In the genomic region with DNA sequence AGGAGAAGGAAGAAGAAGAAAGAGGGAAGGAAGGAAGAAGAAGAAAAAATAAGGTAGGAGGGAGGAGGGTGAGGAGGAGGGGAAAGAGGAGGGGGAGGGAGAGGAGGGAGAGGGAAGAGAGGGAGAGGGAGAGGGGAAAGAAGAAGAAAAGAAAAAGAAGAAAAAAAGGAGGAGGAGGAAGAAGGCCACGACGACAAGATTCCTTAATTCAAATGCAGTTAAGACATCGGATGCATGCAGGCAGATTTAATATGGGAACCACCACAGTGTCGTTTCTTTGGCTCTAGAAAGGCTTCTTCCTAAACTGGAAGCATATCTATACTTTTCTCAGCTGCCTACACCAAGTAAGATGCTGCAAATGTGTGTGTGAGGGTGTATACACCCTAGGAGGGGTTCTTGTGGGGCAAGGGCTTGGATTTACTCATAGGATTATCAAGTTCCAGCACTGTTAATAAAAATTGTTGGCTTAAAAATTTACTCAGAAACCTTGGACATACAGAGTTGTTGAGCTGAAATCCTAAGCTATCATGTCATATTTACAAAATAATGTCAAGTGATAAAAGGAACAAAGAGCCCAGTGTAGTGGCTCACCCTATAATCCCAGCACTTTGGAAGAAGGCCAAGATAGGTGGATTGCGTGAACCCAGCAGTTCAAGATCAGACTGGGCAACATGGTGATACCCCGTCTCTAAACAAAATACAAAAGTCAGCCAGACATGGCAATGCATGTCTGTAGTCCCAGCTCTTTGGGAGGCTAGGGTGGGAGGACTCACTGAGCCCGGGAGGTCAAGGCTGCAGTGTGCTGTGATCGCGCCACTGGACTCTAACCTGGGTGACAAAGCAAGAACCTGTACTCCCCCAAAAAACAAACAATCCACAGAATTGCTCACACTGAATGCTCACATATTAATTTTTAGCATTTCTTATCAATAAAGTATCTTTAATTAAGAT, we compare ENCODE assay signal across 23 cellular contexts.
DNase-seq lines count a peak whose midpoint lies in the region; ATAC-seq, FAIRE-seq and TF ChIP-seq lines count a peak whose summit lies in the region.
"Had no signal": no experiment of that assay in that cellular context is flagged by ENCODE, and none has a peak within 500 bp of the region (broad histone marks: within the 10 kb centered on the region; RNA-seq: fewer than 3 reads in every experiment).

No MANE protein-coding gene starts in this region.

- H3K27me3 Mint-ChIP-seq in activated T-cell treated with anti-CD3 and anti-CD28 coated beads, Interleukin-2, amount 50 U/mL, for 24 hours: no peaks in the 10 kb centered on the region
- no peaks in the 10 kb centered on the region for H3K27me3 Mint-ChIP-seq in activated T-cell treated with anti-CD3 and anti-CD28 coated beads, Interleukin-2, amount 50 U/mL, for 4 hours (ENCODE audit: low read depth)
- H3K27me3 Mint-ChIP-seq: activated CD4-positive, alpha-beta T cell treated with anti-CD3 and anti-CD28 coated beads, Interleukin-2, amount 10 ng/mL, durations not matched to agents 24 days and 14 days; activated naive CD4-positive, alpha-beta T cell treated with anti-CD3 and anti-CD28 coated beads, Interleukin-2, amount 10 ng/mL, durations not matched to agents 7 days and 5 days had no signal

- no peaks in the 10 kb centered on the region for H3K9me3 ChIP-seq in PC-3 (ENCODE audit: low read length)
- no peaks in the 10 kb centered on the region for H3K9me3 ChIP-seq in keratinocyte (ENCODE audit: control insufficient read depth, low read depth, low read length)
- H3K9me3 ChIP-seq in transverse colon: no peaks in the 10 kb centered on the region
- no peaks in the 10 kb centered on the region for H3K9me3 ChIP-seq in gastroesophageal sphincter
- H3K9me3 ChIP-seq: thyroid gland had no signal

- no peak overlapping the region for H3K4me3 Mint-ChIP-seq in activated T-cell treated with anti-CD3 and anti-CD28 coated beads, Interleukin-2, amount 50 U/mL, for 24 hours
- H3K4me3 Mint-ChIP-seq in activated T-cell treated with anti-CD3 and anti-CD28 coated beads, Interleukin-2, amount 50 U/mL, for 4 hours: no peak overlapping the region
- H3K4me3 Mint-ChIP-seq: activated CD4-positive, alpha-beta T cell treated with anti-CD3 and anti-CD28 coated beads, Interleukin-2, amount 10 ng/mL, durations not matched to agents 24 days and 14 days; activated naive CD4-positive, alpha-beta T cell treated with anti-CD3 and anti-CD28 coated beads, Interleukin-2, amount 10 ng/mL, durations not matched to agents 7 days and 5 days; neural progenitor cell had no signal

- peak; percentile 13 for FAIRE-seq in keratinocyte (lab: Jason Lieb, UNC)
- FAIRE-seq: endothelial cell of umbilical vein, RCC 7860 had no signal

- H3K4me3 ChIP-seq in PC-3 (ENCODE audit: low read length) (no peak overlapping the region), keratinocyte (ENCODE audit: control insufficient read depth in 2 of 3, extremely low read depth in 1 of 3, insufficient read depth in 2 of 3, low read depth in 1 of 3, low read length in 3 of 3) (no peak overlapping the region), transverse colon (no peak overlapping the region), gastroesophageal sphincter (no peak overlapping the region)
- H3K4me3 ChIP-seq: neural progenitor cell, thyroid gland had no signal

- dilution Hi-C loops in keratinocyte (cut with MboI; ENCODE audit: extremely low pct_ligation_motif_present, low sequenced_read_pairs): no loop called here

- no peak for DNase-seq in activated T-cell treated with anti-CD3 and anti-CD28 coated beads, Interleukin-2, amount 50 U/mL, for 24 hours
- DNase-seq in activated T-cell treated with anti-CD3 and anti-CD28 coated beads, Interleukin-2, amount 50 U/mL, for 4 hours: no peak
- DNase-seq in PC-3: peak; percentile 71
- no peak for DNase-seq in keratinocyte (ENCODE audit: low read depth, low spot score)
- DNase-seq in transverse colon: peak; percentile 20
- DNase-seq in activated T-cell treated with anti-CD3 and anti-CD28 coated beads, Interleukin-2, amount 50 U/mL, for 48 hours: no peak
- DNase-seq: ACHN; activated CD4-positive, alpha-beta T cell treated with anti-CD3 and anti-CD28 coated beads, Interleukin-2, amount 10 ng/mL, durations not matched to agents 24 days and 14 days; activated naive CD4-positive, alpha-beta T cell treated with anti-CD3 and anti-CD28 coated beads, Interleukin-2, amount 10 ng/mL, durations not matched to agents 7 days and 5 days; cortex of kidney; DND-41; foreskin fibroblast; GOT3; KBM-7; midbrain; NCI-H2081 treated with DMSO at 0.1 percent for 48 hours; stimulated activated CD4-positive, alpha-beta T cell treated with anti-CD3 and anti-CD28 coated beads, Interleukin-12 subunit alpha, Interleukin-12 subunit beta, amount 100 ng/mL, for 4 hours; thyroid gland had no signal

- POLR2A ChIA-PET in PC-3 (lab: Charles Lee; ENCODE audit: unreplicated experiment): interaction anchor here (0.6 kb wide), 2 partner anchors 75 to 439 kb away, joined by 3 read pairs; no protein-coding TSS in a partner anchor

- H3K4me2 ChIP-seq in PC-3 (ENCODE audit: low read length): no peak overlapping the region
- no peak overlapping the region for H3K4me2 ChIP-seq in keratinocyte (ENCODE audit: control insufficient read depth, extremely low read depth, insufficient read depth, low read depth, low read length)
- H3K4me2 ChIP-seq: neural progenitor cell had no signal

- intact Hi-C loops in PC-3 (cut with micrococcal nuclease) (no loop called here), transverse colon (cut with DNase I; ENCODE audit: low total_unique reads) (no loop called here)

- BruUV-seq in PC-3 (replicated peaks; lab: Mats Ljungman, UMichigan): no TSS peak

- no peaks in the 10 kb centered on the region for H3K9me1 ChIP-seq in keratinocyte (ENCODE audit: control insufficient read depth, extremely low read depth, insufficient read depth, low read length)

- CTCF ChIA-PET in PC-3 (lab: Charles Lee): no interaction called here

- H3K27ac ChIP-seq in PC-3 (ENCODE audit: low read length) (peak overlapping the region; percentile 62), keratinocyte (ENCODE audit: control insufficient read depth, insufficient read depth, low read length) (no peak overlapping the region), transverse colon (peak overlapping the region; percentile 24 to 70 (median 40)), gastroesophageal sphincter (no peak overlapping the region)
- H3K27ac ChIP-seq: neural progenitor cell had no signal

- H3K27ac Mint-ChIP-seq in activated T-cell treated with anti-CD3 and anti-CD28 coated beads, Interleukin-2, amount 50 U/mL, for 24 hours: peak overlapping the region; percentile 63
- H3K27ac Mint-ChIP-seq: activated CD4-positive, alpha-beta T cell treated with anti-CD3 and anti-CD28 coated beads, Interleukin-2, amount 10 ng/mL, durations not matched to agents 24 days and 14 days; activated naive CD4-positive, alpha-beta T cell treated with anti-CD3 and anti-CD28 coated beads, Interleukin-2, amount 10 ng/mL, durations not matched to agents 7 days and 5 days; neural progenitor cell had no signal

- 51 to 61% methylated on average over 4 to 9 of the region's 9 CpGs for WGBS in transverse colon (ENCODE audit: low coverage in 1 of 2), 2 donors
- 60 to 63% methylated on average over 9 of the region's 9 CpGs for WGBS in gastroesophageal sphincter (ENCODE audit: low coverage in 1 of 2), 2 donors

- H3K4me1 Mint-ChIP-seq in activated T-cell treated with anti-CD3 and anti-CD28 coated beads, Interleukin-2, amount 50 U/mL, for 24 hours (ENCODE audit: low read depth): no peaks in the 10 kb centered on the region
- H3K4me1 Mint-ChIP-seq in activated T-cell treated with anti-CD3 and anti-CD28 coated beads, Interleukin-2, amount 50 U/mL, for 4 hours (ENCODE audit: low read depth): no peaks in the 10 kb centered on the region
- H3K4me1 Mint-ChIP-seq: activated naive CD4-positive, alpha-beta T cell treated with anti-CD3 and anti-CD28 coated beads, Interleukin-2, amount 10 ng/mL, durations not matched to agents 7 days and 5 days; neural progenitor cell had no signal

- H3K79me2 ChIP-seq in PC-3 (ENCODE audit: low read length) (no peaks in the 10 kb centered on the region), keratinocyte (ENCODE audit: control insufficient read depth, insufficient read depth, low read length) (peaks cover 2% of the 10 kb centered on the region)

- no peaks in the 10 kb centered on the region for H3F3A ChIP-seq in PC-3 (ENCODE audit: low read length, unreplicated experiment)

- H3K4me1 ChIP-seq in PC-3 (ENCODE audit: insufficient read depth, low read length) (peaks cover 25% of the 10 kb centered on the region), keratinocyte (ENCODE audit: control insufficient read depth, extremely low read depth, insufficient read depth, low read length) (no peaks in the 10 kb centered on the region), transverse colon (peaks cover 0 to 10% (median 4%) of the 10 kb centered on the region in 4 donors), gastroesophageal sphincter (peaks cover 0 to 16% (median 0%) of the 10 kb centered on the region in 3 donors)
- H3K4me1 ChIP-seq: neural progenitor cell had no signal

- no peak for ATAC-seq in activated T-cell treated with anti-CD3 and anti-CD28 coated beads, Interleukin-2, amount 50 U/mL, for 4 hours
- ATAC-seq in PC-3 (peak; percentile 79), GM18873 (IDR thresholded peaks at IDR 0.05; ENCODE audit: low FRiP score, unreplicated experiment) (no peak), gastroesophageal sphincter (no peak)

- H3K36me3 Mint-ChIP-seq in activated T-cell treated with anti-CD3 and anti-CD28 coated beads, Interleukin-2, amount 50 U/mL, for 24 hours (ENCODE audit: low read depth): peaks cover 85% of the 10 kb centered on the region
- peaks cover 30% of the 10 kb centered on the region for H3K36me3 Mint-ChIP-seq in activated T-cell treated with anti-CD3 and anti-CD28 coated beads, Interleukin-2, amount 50 U/mL, for 4 hours (ENCODE audit: insufficient read depth)

- H2AFZ ChIP-seq in PC-3 (ENCODE audit: low read length) (no peak overlapping the region), keratinocyte (ENCODE audit: control insufficient read depth, low read length) (no peak overlapping the region)
- H2AFZ ChIP-seq: neural progenitor cell had no signal

- in situ Hi-C loops in transverse colon (cut with MboI; ENCODE audit: low pct_ligation_motif_present in 1 of 4, low pct_unique_long_range_greater_than_20kb in 1 of 4, low sequenced_read_pairs in 3 of 4): no loop called here

- TF ChIP-seq POLR2A in transverse colon (IDR thresholded peaks at IDR 0.05) (no peak), gastroesophageal sphincter (IDR thresholded peaks at IDR 0.05) (no peak)

- TF ChIP-seq EP300 in transverse colon (IDR thresholded peaks at IDR 0.05; ENCODE audit: low read depth): no peak
- TF ChIP-seq EP300 in gastroesophageal sphincter (IDR thresholded peaks at IDR 0.05): no peak

- H3K36me3 ChIP-seq in PC-3 (ENCODE audit: low read depth, low read length) (peaks cover 24% of the 10 kb centered on the region), keratinocyte (ENCODE audit: control insufficient read depth in 2 of 2, extremely low read depth in 1 of 2, insufficient read depth in 2 of 2, low read length in 2 of 2) (peaks cover 25 to 27% of the 10 kb centered on the region in 2 experiments), transverse colon (peaks cover 0 to 23% (median 13%) of the 10 kb centered on the region in 4 donors), gastroesophageal sphincter (peaks cover 0 to 64% of the 10 kb centered on the region in 2 donors)

- no peak overlapping the region for H3K9ac ChIP-seq in PC-3 (ENCODE audit: low read length)
- no peak overlapping the region for H3K9ac ChIP-seq in keratinocyte (ENCODE audit: control insufficient read depth, extremely low read depth, insufficient read depth, low read length)
- H3K9ac ChIP-seq: neural progenitor cell had no signal

- no peak for TF ChIP-seq CTCF in PC-3 (conservative IDR thresholded peaks at IDR 0.05; ENCODE audit: low read depth, low read length)
- TF ChIP-seq CTCF in keratinocyte (optimal IDR thresholded peaks at IDR 0.05 in 1 of 3, IDR thresholded peaks at IDR 0.05 in 1 of 3, conservative IDR thresholded peaks at IDR 0.05 in 1 of 3; ENCODE audit: extremely low read depth in 1 of 3, insufficient read depth in 2 of 3, low read length in 3 of 3): no peak
- no peak for TF ChIP-seq CTCF in transverse colon (IDR thresholded peaks at IDR 0.05)
- no peak for TF ChIP-seq CTCF in gastroesophageal sphincter (IDR thresholded peaks at IDR 0.05)

- no peaks in the 10 kb centered on the region for H3K9me2 ChIP-seq in PC-3 (replicated peaks; ENCODE audit: low read length)

- H3K27me3 ChIP-seq in PC-3 (ENCODE audit: low read length): no peaks in the 10 kb centered on the region
- no peaks in the 10 kb centered on the region for H3K27me3 ChIP-seq in keratinocyte (ENCODE audit: control insufficient read depth, extremely low read depth, insufficient read depth, low read length)
- H3K27me3 ChIP-seq in transverse colon: no peaks in the 10 kb centered on the region
- H3K27me3 ChIP-seq in gastroesophageal sphincter: no peaks in the 10 kb centered on the region
- H3K27me3 ChIP-seq: neural progenitor cell, thyroid gland had no signal

- no peaks in the 10 kb centered on the region for H3K9me3 Mint-ChIP-seq in activated T-cell treated with anti-CD3 and anti-CD28 coated beads, Interleukin-2, amount 50 U/mL, for 24 hours
- H3K9me3 Mint-ChIP-seq in activated T-cell treated with anti-CD3 and anti-CD28 coated beads, Interleukin-2, amount 50 U/mL, for 4 hours: no peaks in the 10 kb centered on the region
- H3K9me3 Mint-ChIP-seq: activated CD4-positive, alpha-beta T cell treated with anti-CD3 and anti-CD28 coated beads, Interleukin-2, amount 10 ng/mL, durations not matched to agents 24 days and 14 days; activated naive CD4-positive, alpha-beta T cell treated with anti-CD3 and anti-CD28 coated beads, Interleukin-2, amount 10 ng/mL, durations not matched to agents 7 days and 5 days; neural progenitor cell had no signal

- H4K20me1 ChIP-seq in PC-3 (ENCODE audit: low read length) (no peaks in the 10 kb centered on the region), keratinocyte (ENCODE audit: control insufficient read depth, extremely low read depth, insufficient read depth, low read length) (no peaks in the 10 kb centered on the region)

Comparison
In these comparisons a context has a peak if more than half of its experiments do, and no peak if none do; other contexts are left out.
1. DNase-seq: peak in PC-3 (single experiment) and transverse colon (single experiment); none in activated T-cell treated with anti-CD3 and anti-CD28 coated beads, Interleukin-2, amount 50 U/mL, for 24 hours (single experiment), activated T-cell treated with anti-CD3 and anti-CD28 coated beads, Interleukin-2, amount 50 U/mL, for 4 hours (single experiment), keratinocyte (single experiment) and activated T-cell treated with anti-CD3 and anti-CD28 coated beads, Interleukin-2, amount 50 U/mL, for 48 hours (0 of 2).
2. H3K27ac ChIP-seq: peak in PC-3 (single experiment) and transverse colon (4 of 4); none in keratinocyte (single experiment) and gastroesophageal sphincter (0 of 4).